Comparison of ENCODE assay signal across 24 cellular contexts in the genomic region with DNA sequence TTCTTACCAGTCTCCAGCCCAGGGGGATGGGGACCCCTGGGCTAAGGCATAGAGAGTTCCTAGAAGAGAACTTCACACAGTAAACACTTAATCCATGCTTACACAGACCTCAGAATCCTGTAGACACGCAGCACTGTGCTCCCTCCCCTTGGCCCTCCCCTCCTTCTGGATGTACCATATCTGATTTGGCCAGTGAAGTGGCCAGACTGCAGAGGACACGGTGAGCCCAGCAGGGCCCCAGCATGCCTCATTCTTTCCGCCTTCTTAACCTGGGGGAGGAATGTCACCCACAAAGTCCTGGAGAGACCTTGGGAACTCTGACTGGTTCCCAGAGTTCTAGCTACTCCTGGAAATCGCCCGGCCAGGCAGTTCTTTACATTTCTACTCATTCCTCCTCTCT.
A peak's percentile ranks its signal among the peaks of the same experiment; 100 is the strongest.
DNase-seq lines count a peak whose midpoint lies in the region; ATAC-seq, FAIRE-seq and TF ChIP-seq lines count a peak whose summit lies in the region.
"Had no signal": no experiment of that assay in that cellular context is flagged by ENCODE, and none has a peak within 500 bp of the region (broad histone marks: within the 10 kb centered on the region; RNA-seq: fewer than 3 reads in every experiment).

No MANE protein-coding gene starts in this region.

- H3K9me3 ChIP-seq in left ventricle myocardium inferior (replicated peaks) (no peaks in the 10 kb centered on the region), K562 (replicated peaks; ENCODE audit: control insufficient read depth, insufficient read depth, low read depth, low read length) (no peaks in the 10 kb centered on the region)
- H3K9me3 ChIP-seq: Peyer's patch, SK-N-SH had no signal

- no peaks in the 10 kb centered on the region for H4K20me1 ChIP-seq in K562 (replicated peaks; ENCODE audit: control insufficient read depth, insufficient read depth, low read length)

- no peaks in the 10 kb centered on the region for H3K9me3 Mint-ChIP-seq in stimulated activated memory B cell treated with anti-CD40 and anti-IgM and Interleukin-4, amounts not matched to agents 10 μg/mL and 1 μg/mL and 100 μg/mL, for 72 hours
- no peaks in the 10 kb centered on the region for H3K9me3 Mint-ChIP-seq in immature natural killer cell
- H3K9me3 Mint-ChIP-seq in activated CD4-positive, alpha-beta T cell treated with anti-CD3 and anti-CD28 coated beads for 36 hours (ENCODE audit: low read depth), result no peaks in the 10 kb centered on the region

- peaks cover 31% of the 10 kb centered on the region for H3K4me1 Mint-ChIP-seq in stimulated activated memory B cell treated with anti-CD40 and anti-IgM and Interleukin-4, amounts not matched to agents 10 μg/mL and 1 μg/mL and 100 μg/mL, for 72 hours
- no peaks in the 10 kb centered on the region for H3K4me1 Mint-ChIP-seq in immature natural killer cell
- no peaks in the 10 kb centered on the region for H3K4me1 Mint-ChIP-seq in activated CD4-positive, alpha-beta T cell treated with anti-CD3 and anti-CD28 coated beads for 36 hours
- H3K4me1 Mint-ChIP-seq: CD4-positive, CD25-positive, alpha-beta regulatory T cell had no signal

- no peak for TF ChIP-seq RAD21 in K562 (CRISPR knock-in tag; conservative IDR thresholded peaks at IDR 0.05 in 1 of 2, IDR thresholded peaks at IDR 0.05 in 1 of 2)

- H3K4me3 Mint-ChIP-seq in stimulated activated memory B cell treated with anti-CD40 and anti-IgM and Interleukin-4, amounts not matched to agents 10 μg/mL and 1 μg/mL and 100 μg/mL, for 72 hours, result no peak overlapping the region
- H3K4me3 Mint-ChIP-seq in immature natural killer cell, result no peak overlapping the region
- H3K4me3 Mint-ChIP-seq in activated CD4-positive, alpha-beta T cell treated with anti-CD3 and anti-CD28 coated beads for 36 hours, result no peak overlapping the region
- H3K4me3 Mint-ChIP-seq: CD4-positive, CD25-positive, alpha-beta regulatory T cell had no signal

- no peaks in the 10 kb centered on the region for H3K79me2 ChIP-seq in K562 (ENCODE audit: control insufficient read depth, insufficient read depth, low read length)

- WGBS in K562 (ENCODE audit: insufficient coverage, low coverage, missing lambda C conversion rate), result 0% methylated on average over 4 of the region's 5 CpGs

- TF ChIP-seq POLR2A in K562 (conservative IDR thresholded peaks at IDR 0.05), result no peak

- ATAC-seq in Right ventricle myocardium superior (ENCODE audit: poor library complexity) (peak; percentile 73), K562 (peak; percentile 37; the same call in 2 of the 3 replicates), left cardiac atrium (peak; percentile 64 to 67), GM18867 (IDR thresholded peaks at IDR 0.05; ENCODE audit: unreplicated experiment) (no peak)
- ATAC-seq in stimulated activated memory B cell treated with anti-CD40 and anti-IgM and Interleukin-4, amounts not matched to agents 10 μg/mL and 1 μg/mL and 100 μg/mL, for 72 hours, result no peak
- no peak for ATAC-seq in activated CD4-positive, alpha-beta T cell treated with anti-CD3 and anti-CD28 coated beads for 36 hours

- DNase-seq in Right ventricle myocardium superior (no peak), left ventricle myocardium inferior (no peak), K562 (ENCODE audit: extremely low read depth in 1 of 4, low spot score in 3 of 4) (no peak), left cardiac atrium (no peak), immature natural killer cell (no peak)
- no peak for DNase-seq in activated CD4-positive, alpha-beta T cell treated with anti-CD3 and anti-CD28 coated beads for 36 hours
- DNase-seq: CD4-positive, CD25-positive, alpha-beta regulatory T cell; HCEC 1CT; IMR-90; NCI-H1092; NCI-H1417 treated with DMSO at 0.1 percent for 48 hours; NCI-H187; NCI-H2081 treated with DMSO at 0.1 percent for 48 hours; NCI-H2171; NCI-H226; NCI-H510A; NCI-H69; OCI-M1; SK-N-SH had no signal

- CTCF ChIA-PET in K562 (lab: Yijun Ruan, JAX; ENCODE audit: low intra/inter-chr PET ratio), result no interaction called here
- CTCF ChIA-PET in activated CD4-positive, alpha-beta T cell treated with anti-CD3 and anti-CD28 coated beads for 36 hours (lab: Charles Lee), result interaction anchor here (1.0 kb wide), 1 partner anchor 31 kb away, joined by 3 read pairs; no protein-coding TSS in a partner anchor

- H3K4me3 ChIP-seq in left ventricle myocardium inferior (no peak overlapping the region), K562 (no peak overlapping the region)
- H3K4me3 ChIP-seq: Peyer's patch had no signal

- H2AFZ ChIP-seq in K562 (ENCODE audit: low read depth, low read length), result no peak overlapping the region

- H3K27ac ChIP-seq in left ventricle myocardium inferior (replicated peaks) (no peak overlapping the region), K562 (ENCODE audit: extremely low read depth, low read depth, low read length) (no peak overlapping the region)
- H3K27ac ChIP-seq: KMS-11, Peyer's patch had no signal

- H3K9me1 ChIP-seq in K562 (ENCODE audit: control insufficient read depth, insufficient read depth, low read length), result no peaks in the 10 kb centered on the region

- H3K36me3 Mint-ChIP-seq in stimulated activated memory B cell treated with anti-CD40 and anti-IgM and Interleukin-4, amounts not matched to agents 10 μg/mL and 1 μg/mL and 100 μg/mL, for 72 hours, result no peaks in the 10 kb centered on the region
- H3K36me3 Mint-ChIP-seq in immature natural killer cell, result no peaks in the 10 kb centered on the region
- no peaks in the 10 kb centered on the region for H3K36me3 Mint-ChIP-seq in activated CD4-positive, alpha-beta T cell treated with anti-CD3 and anti-CD28 coated beads for 36 hours (ENCODE audit: low read depth)
- H3K36me3 Mint-ChIP-seq: CD4-positive, CD25-positive, alpha-beta regulatory T cell had no signal

- no peak overlapping the region for H3K4me2 ChIP-seq in K562 (ENCODE audit: insufficient read depth, low read length)
- H3K4me2 ChIP-seq: KMS-11, SK-N-SH had no signal

- TF ChIP-seq CTCF in left ventricle myocardium inferior (IDR thresholded peaks at IDR 0.05; ENCODE audit: borderline replicate concordance) (no peak), K562 (IDR thresholded peaks at IDR 0.05 in 2 of 3, conservative IDR thresholded peaks at IDR 0.05 in 1 of 3; ENCODE audit: insufficient read depth in 2 of 3, low read depth in 1 of 3, low read length in 3 of 3) (no peak)

- H3K4me1 ChIP-seq in left ventricle myocardium inferior (peaks cover 16% of the 10 kb centered on the region), K562 (replicated peaks in 1 of 2; ENCODE audit: control insufficient read depth in 2 of 2, insufficient read depth in 2 of 2, low read length in 2 of 2) (no peaks in the 10 kb centered on the region)
- H3K4me1 ChIP-seq: Peyer's patch had no signal

- FAIRE-seq in K562 (lab: Jason Lieb, UNC), result no peak
- FAIRE-seq: H1 had no signal

- H3K36me3 ChIP-seq in left ventricle myocardium inferior, result no peaks in the 10 kb centered on the region
- H3K36me3 ChIP-seq in K562 (ENCODE audit: control insufficient read depth, insufficient read depth, low read length), result no peaks in the 10 kb centered on the region
- H3K36me3 ChIP-seq: Peyer's patch had no signal

- no peak overlapping the region for H3K9ac ChIP-seq in K562 (ENCODE audit: insufficient read depth in 1 of 2, low read depth in 2 of 2, low read length in 2 of 2)
- H3K9ac ChIP-seq: KMS-11, SK-N-SH had no signal

- peaks cover 47% of the 10 kb centered on the region for H3K27me3 Mint-ChIP-seq in stimulated activated memory B cell treated with anti-CD40 and anti-IgM and Interleukin-4, amounts not matched to agents 10 μg/mL and 1 μg/mL and 100 μg/mL, for 72 hours
- H3K27me3 Mint-ChIP-seq in immature natural killer cell (ENCODE audit: low read depth in 3 of 3), result peaks cover 4 to 6% (median 5%) of the 10 kb centered on the region in 3 donors
- H3K27me3 Mint-ChIP-seq in activated CD4-positive, alpha-beta T cell treated with anti-CD3 and anti-CD28 coated beads for 36 hours, result peaks cover 11% of the 10 kb centered on the region

- no peak for TF ChIP-seq EP300 in K562 (IDR thresholded peaks at IDR 0.05; ENCODE audit: low read length)

- no TSS peak for BruUV-seq in K562 (replicated peaks; lab: Mats Ljungman, UMichigan)

- H3K27me3 ChIP-seq in left ventricle myocardium inferior (ENCODE audit: low read depth) (peaks cover 5% of the 10 kb centered on the region), K562 (ENCODE audit: control insufficient read depth in 2 of 2, insufficient read depth in 2 of 2, low read length in 2 of 2) (0 out of 5 replicates have a peak, but pooled peaks cover 0 to 7% of the 10 kb centered on the region in 2 experiments)
- H3K27me3 ChIP-seq: Peyer's patch had no signal

- POLR2A ChIA-PET in K562 (lab: Yijun Ruan, JAX), result interaction anchor here (0.6 to 2.3 kb wide), 3 partner anchors 16 to 828 kb away, joined by 3 to 4 read pairs (median 4); no protein-coding TSS in a partner anchor
- POLR2A ChIA-PET in activated CD4-positive, alpha-beta T cell treated with anti-CD3 and anti-CD28 coated beads for 36 hours (lab: Charles Lee), result no interaction called here

- in situ Hi-C loops in K562 (cut with MboI), result no loop called here

- H3K27ac Mint-ChIP-seq in stimulated activated memory B cell treated with anti-CD40 and anti-IgM and Interleukin-4, amounts not matched to agents 10 μg/mL and 1 μg/mL and 100 μg/mL, for 72 hours, result peak overlapping the region; percentile 39
- H3K27ac Mint-ChIP-seq in immature natural killer cell, result peak overlapping the region in 1 of 6 donors; percentile 30
- no peak overlapping the region for H3K27ac Mint-ChIP-seq in activated CD4-positive, alpha-beta T cell treated with anti-CD3 and anti-CD28 coated beads for 36 hours
- H3K27ac Mint-ChIP-seq: CD4-positive, CD25-positive, alpha-beta regulatory T cell had no signal

- intact Hi-C loops in Right ventricle myocardium superior (cut with DNase I), result no loop called here
- intact Hi-C loops in left ventricle myocardium inferior (cut with micrococcal nuclease), result no loop called here
- intact Hi-C loops in K562 (cut with micrococcal nuclease), result no loop called here
- intact Hi-C loops in left cardiac atrium (cut with DNase I), result no loop called here
- intact Hi-C loops in activated CD4-positive, alpha-beta T cell treated with anti-CD3 and anti-CD28 coated beads for 36 hours (cut with DNase I, micrococcal nuclease), result no loop called here

Comparison
In these comparisons a context has a peak if more than half of its experiments do, and no peak if none do; other contexts are left out.
1. ATAC-seq: peak in Right ventricle myocardium superior (single experiment), K562 (single experiment) and left cardiac atrium (2 of 2); none in stimulated activated memory B cell treated with anti-CD40 and anti-IgM and Interleukin-4, amounts not matched to agents 10 μg/mL and 1 μg/mL and 100 μg/mL, for 72 hours (single experiment), GM18867 (single experiment) and activated CD4-positive, alpha-beta T cell treated with anti-CD3 and anti-CD28 coated beads for 36 hours (single experiment).